Comparison of ENCODE assay signal across 8 cellular contexts in genomic region chr14:74620497-74620921, GRCh38. TPM values are rescaled to one million over a fixed set of nuclear protein-coding genes. Genes with fewer than 3 reads are reported as not detected.
A peak's percentile ranks its signal among the peaks of the same experiment; 100 is the strongest.
DNase-seq lines count a peak whose midpoint lies in the region; ATAC-seq lines count a peak whose summit lies in the region.

No MANE protein-coding gene starts in this region.

- no peaks in the 10 kb centered on the region for H3K9me3 Mint-ChIP-seq in activated naive CD8-positive, alpha-beta T cell treated with anti-CD3 and anti-CD28 coated beads, Interleukin-2, amount 10 ng/mL, durations not matched to agents 7 days and 5 days

- ATAC-seq in activated naive CD8-positive, alpha-beta T cell treated with anti-CD3 and anti-CD28 coated beads, Interleukin-2, amount 10 ng/mL, durations not matched to agents 7 days and 5 days (ENCODE audit: low read depth): peak; percentile 37
- ATAC-seq in HG02884 (IDR thresholded peaks at IDR 0.05; ENCODE audit: unreplicated experiment): no peak
- ATAC-seq in GM19035 (IDR thresholded peaks at IDR 0.05; ENCODE audit: unreplicated experiment): no peak

- no peaks in the 10 kb centered on the region for H3K36me3 Mint-ChIP-seq in activated naive CD8-positive, alpha-beta T cell treated with anti-CD3 and anti-CD28 coated beads, Interleukin-2, amount 10 ng/mL, durations not matched to agents 7 days and 5 days

- POLR2A ChIA-PET in activated naive CD8-positive, alpha-beta T cell treated with anti-CD3 and anti-CD28 coated beads, Interleukin-2, amount 10 ng/mL, durations not matched to agents 7 days and 5 days (lab: Charles Lee): interaction anchor here (0.7 to 1.5 kb wide), 3 partner anchors 9 to 84 kb away, joined by 3 read pairs; no protein-coding TSS in a partner anchor

- H3K27ac Mint-ChIP-seq in activated naive CD8-positive, alpha-beta T cell treated with anti-CD3 and anti-CD28 coated beads, Interleukin-2, amount 10 ng/mL, durations not matched to agents 7 days and 5 days: peak overlapping the region; percentile 67

- intact Hi-C loops in head of caudate nucleus (cut with DNase I): no loop called here

- DNase-seq in AG20443 (ENCODE audit: low spot score) (peak; percentile 77), KG1 (lab: John Stamatoyannopoulos, UW) (peak; percentile 38), left kidney (ENCODE audit: low read depth, low spot score) (peak; percentile 33), GM19240 (ENCODE audit: insufficient read length, low spot score) (no peak), head of caudate nucleus (no peak)
- no peak for DNase-seq in activated naive CD8-positive, alpha-beta T cell treated with anti-CD3 and anti-CD28 coated beads, Interleukin-2, amount 10 ng/mL, durations not matched to agents 7 days and 5 days

- H3K4me1 Mint-ChIP-seq in activated naive CD8-positive, alpha-beta T cell treated with anti-CD3 and anti-CD28 coated beads, Interleukin-2, amount 10 ng/mL, durations not matched to agents 7 days and 5 days: peaks cover 38% of the 10 kb centered on the region

- H3K4me3 Mint-ChIP-seq in activated naive CD8-positive, alpha-beta T cell treated with anti-CD3 and anti-CD28 coated beads, Interleukin-2, amount 10 ng/mL, durations not matched to agents 7 days and 5 days: peak overlapping the region; percentile 23

- peaks cover 15% of the 10 kb centered on the region for H3K27me3 Mint-ChIP-seq in activated naive CD8-positive, alpha-beta T cell treated with anti-CD3 and anti-CD28 coated beads, Interleukin-2, amount 10 ng/mL, durations not matched to agents 7 days and 5 days

RNA-seq across cellular contexts. Expression of gene LTBP2, which starts 8.5 kb away (rescaled TPM):
- 1 to 10 TPM in 1 of 2 experiments, under 1 TPM in 1; 0.28 to 1.1 TPM for total RNA-seq in activated naive CD8-positive, alpha-beta T cell treated with anti-CD3 and anti-CD28 coated beads, Interleukin-2, amount 10 ng/mL, durations not matched to agents 7 days and 5 days

Comparison
In these comparisons a context has a peak if more than half of its experiments do, and no peak if none do; other contexts are left out.
1. DNase-seq: peak in AG20443 (single experiment), KG1 (single experiment) and left kidney (single experiment); none in activated naive CD8-positive, alpha-beta T cell treated with anti-CD3 and anti-CD28 coated beads, Interleukin-2, amount 10 ng/mL, durations not matched to agents 7 days and 5 days (single experiment), GM19240 (single experiment) and head of caudate nucleus (0 of 42).